In genomic region chr14:91116913-91117588, GRCh38 we compare ENCODE assay signal across 10 cellular contexts. TPM values are rescaled to one million over a fixed set of nuclear protein-coding genes. Genes with fewer than 3 reads are reported as not detected.
DNase-seq lines count a peak whose midpoint lies in the region; ATAC-seq lines count a peak whose summit lies in the region.
"Had no signal": no experiment of that assay in that cellular context is flagged by ENCODE, and none has a peak within 500 bp of the region (broad histone marks: within the 10 kb centered on the region; RNA-seq: fewer than 3 reads in every experiment).

No MANE protein-coding gene starts in this region.

- no peak overlapping the region for H4K8ac ChIP-seq in mesendoderm (ENCODE audit: low read depth, low read length)

- POLR2A ChIA-PET in activated CD4-positive, alpha-beta T cell treated with anti-CD3 and anti-CD28 coated beads for 36 hours (lab: Charles Lee), result no interaction called here

- intact Hi-C loops in activated CD4-positive, alpha-beta T cell treated with anti-CD3 and anti-CD28 coated beads for 36 hours (cut with DNase I, micrococcal nuclease), result loop anchor here in 1 of 2 experiments (5.0 kb wide), 1 partner anchor 210 kb away; no protein-coding TSS in a partner anchor
- intact Hi-C loops in activated T-helper 1 cell treated with anti-CD3 and anti-CD28 coated beads, Interleukin-12 subunit alpha, Interleukin-12 subunit beta, Interleukin-2, Interleukin-4 antibody, amounts not matched to agents 30 ng/mL and 10 ng/mL and 1 ng/mL, durations not matched to agents 14 hours and 24 hours and 36 hours (cut with micrococcal nuclease), result no loop called here

- H3K36me3 ChIP-seq in mesendoderm (ENCODE audit: control insufficient read depth, insufficient read depth, low read length) (no peaks in the 10 kb centered on the region), stomach smooth muscle (ENCODE audit: control insufficient read depth in 2 of 2, insufficient read depth in 2 of 2, low read length in 2 of 2) (peaks cover 8 to 10% of the 10 kb centered on the region in 2 donors)

- no peak overlapping the region for H3K4me3 ChIP-seq in mesendoderm (ENCODE audit: low read length)
- peak overlapping the region; percentile 3 to 24 for H3K4me3 ChIP-seq in stomach smooth muscle (ENCODE audit: low read length in 2 of 2)
- H3K4me3 ChIP-seq: body of pancreas had no signal

- H3K4me1 ChIP-seq in mesendoderm (ENCODE audit: control insufficient read depth, low read depth, low read length) (peaks cover 1% of the 10 kb centered on the region), stomach smooth muscle (ENCODE audit: control insufficient read depth, insufficient read depth, low read length) (peaks cover 42% of the 10 kb centered on the region)

- peak overlapping the region; percentile 99 for H3K4me3 Mint-ChIP-seq in activated CD4-positive, alpha-beta T cell treated with anti-CD3 and anti-CD28 coated beads for 36 hours
- H3K4me3 Mint-ChIP-seq in activated T-helper 1 cell treated with anti-CD3 and anti-CD28 coated beads, Interleukin-12 subunit alpha, Interleukin-12 subunit beta, Interleukin-2, Interleukin-4 antibody, amounts not matched to agents 30 ng/mL and 10 ng/mL and 1 ng/mL, durations not matched to agents 14 hours and 24 hours and 36 hours, result peak overlapping the region; percentile 95

- H3K27me3 ChIP-seq in mesendoderm (ENCODE audit: insufficient read depth, low read length, poor library complexity) (no peaks in the 10 kb centered on the region), stomach smooth muscle (ENCODE audit: control insufficient read depth in 1 of 2, insufficient read depth in 2 of 2, low read length in 2 of 2) (no peaks in the 10 kb centered on the region)
- H3K27me3 ChIP-seq: body of pancreas had no signal

- H3K27me3 Mint-ChIP-seq in activated CD4-positive, alpha-beta T cell treated with anti-CD3 and anti-CD28 coated beads for 36 hours, result no peaks in the 10 kb centered on the region
- H3K27me3 Mint-ChIP-seq in activated T-helper 1 cell treated with anti-CD3 and anti-CD28 coated beads, Interleukin-12 subunit alpha, Interleukin-12 subunit beta, Interleukin-2, Interleukin-4 antibody, amounts not matched to agents 30 ng/mL and 10 ng/mL and 1 ng/mL, durations not matched to agents 14 hours and 24 hours and 36 hours (ENCODE audit: insufficient read depth), result no peaks in the 10 kb centered on the region

- H3K79me1 ChIP-seq in mesendoderm (ENCODE audit: low read length), result no peaks in the 10 kb centered on the region

- H4K5ac ChIP-seq in mesendoderm (ENCODE audit: low read length), result no peak overlapping the region

- H3K9me3 Mint-ChIP-seq in activated CD4-positive, alpha-beta T cell treated with anti-CD3 and anti-CD28 coated beads for 36 hours (ENCODE audit: low read depth), result peaks cover 7% of the 10 kb centered on the region
- H3K9me3 Mint-ChIP-seq in activated T-helper 1 cell treated with anti-CD3 and anti-CD28 coated beads, Interleukin-12 subunit alpha, Interleukin-12 subunit beta, Interleukin-2, Interleukin-4 antibody, amounts not matched to agents 30 ng/mL and 10 ng/mL and 1 ng/mL, durations not matched to agents 14 hours and 24 hours and 36 hours, result peaks cover 8% of the 10 kb centered on the region

- H3K27ac Mint-ChIP-seq in activated CD4-positive, alpha-beta T cell treated with anti-CD3 and anti-CD28 coated beads for 36 hours, result peak overlapping the region; percentile 99
- peak overlapping the region; percentile 94 for H3K27ac Mint-ChIP-seq in activated T-helper 1 cell treated with anti-CD3 and anti-CD28 coated beads, Interleukin-12 subunit alpha, Interleukin-12 subunit beta, Interleukin-2, Interleukin-4 antibody, amounts not matched to agents 30 ng/mL and 10 ng/mL and 1 ng/mL, durations not matched to agents 14 hours and 24 hours and 36 hours

- no CpG with 5 or more reads among the region's 7 CpGs for WGBS in mesendoderm (ENCODE audit: extremely low coverage, insufficient coverage, low lambda C conversion rate)

- H2BK120ac ChIP-seq in mesendoderm (ENCODE audit: low read depth, low read length), result no peak overlapping the region

- no peak overlapping the region for H3K23ac ChIP-seq in mesendoderm (ENCODE audit: low read length)

- H3K27ac ChIP-seq in mesendoderm (ENCODE audit: low read depth, low read length), result no peak overlapping the region
- no peak overlapping the region for H3K27ac ChIP-seq in stomach smooth muscle (ENCODE audit: low read length)

- no peak overlapping the region for H2BK15ac ChIP-seq in mesendoderm (replicated peaks; ENCODE audit: low read depth)

- H3K9ac ChIP-seq in mesendoderm (ENCODE audit: low read length) (no peak overlapping the region), stomach smooth muscle (ENCODE audit: low read length in 2 of 2) (no peak overlapping the region)

- H2AK5ac ChIP-seq in mesendoderm (ENCODE audit: low read length), result no peak overlapping the region

- CTCF ChIA-PET in activated CD4-positive, alpha-beta T cell treated with anti-CD3 and anti-CD28 coated beads for 36 hours (lab: Charles Lee), result interaction anchor here (2.6 to 4.2 kb wide), 2 partner anchors 21 to 214 kb away, joined by 8 to 23 read pairs; no protein-coding TSS in a partner anchor

- peaks cover 47% of the 10 kb centered on the region for H3K36me3 Mint-ChIP-seq in activated CD4-positive, alpha-beta T cell treated with anti-CD3 and anti-CD28 coated beads for 36 hours (ENCODE audit: low read depth)
- H3K36me3 Mint-ChIP-seq in activated T-helper 1 cell treated with anti-CD3 and anti-CD28 coated beads, Interleukin-12 subunit alpha, Interleukin-12 subunit beta, Interleukin-2, Interleukin-4 antibody, amounts not matched to agents 30 ng/mL and 10 ng/mL and 1 ng/mL, durations not matched to agents 14 hours and 24 hours and 36 hours (ENCODE audit: low read depth), result peaks cover 46% of the 10 kb centered on the region

- no peak overlapping the region for H3K4me2 ChIP-seq in mesendoderm (ENCODE audit: low read length)

- H3K9me3 ChIP-seq in stomach smooth muscle (ENCODE audit: control insufficient read depth in 2 of 2, low read length in 2 of 2), result no peaks in the 10 kb centered on the region
- H3K9me3 ChIP-seq: body of pancreas had no signal

- no peak overlapping the region for H2BK5ac ChIP-seq in mesendoderm (ENCODE audit: low read length)

- ATAC-seq in activated CD4-positive, alpha-beta T cell treated with anti-CD3 and anti-CD28 coated beads for 36 hours, result no peak
- ATAC-seq in HG03565 (IDR thresholded peaks at IDR 0.05; ENCODE audit: unreplicated experiment) (no peak), GM18868 (IDR thresholded peaks at IDR 0.05; ENCODE audit: unreplicated experiment) (no peak)
- ATAC-seq: body of pancreas had no signal

- no peak overlapping the region for H3K4ac ChIP-seq in mesendoderm (ENCODE audit: low read depth, low read length)

- H3K79me2 ChIP-seq in mesendoderm (ENCODE audit: control insufficient read depth, insufficient read depth, low read length), result no peaks in the 10 kb centered on the region

- no peak overlapping the region for H3K56ac ChIP-seq in mesendoderm (ENCODE audit: low read length)

- H3K18ac ChIP-seq in mesendoderm (ENCODE audit: low read length), result no peak overlapping the region

- peaks cover 71% of the 10 kb centered on the region for H3K4me1 Mint-ChIP-seq in activated CD4-positive, alpha-beta T cell treated with anti-CD3 and anti-CD28 coated beads for 36 hours
- peaks cover 86% of the 10 kb centered on the region for H3K4me1 Mint-ChIP-seq in activated T-helper 1 cell treated with anti-CD3 and anti-CD28 coated beads, Interleukin-12 subunit alpha, Interleukin-12 subunit beta, Interleukin-2, Interleukin-4 antibody, amounts not matched to agents 30 ng/mL and 10 ng/mL and 1 ng/mL, durations not matched to agents 14 hours and 24 hours and 36 hours (ENCODE audit: low read depth)

- peak; percentile 56 for DNase-seq in activated CD4-positive, alpha-beta T cell treated with anti-CD3 and anti-CD28 coated beads for 36 hours
- DNase-seq in activated CD4-positive, alpha-beta T cell treated with anti-CD3 and anti-CD28 coated beads, Interleukin-2, amount 50 U/mL, for 1 hour, result no peak
- DNase-seq in activated T-helper 1 cell treated with anti-CD3 and anti-CD28 coated beads, Interleukin-12 subunit alpha, Interleukin-12 subunit beta, Interleukin-2, Interleukin-4 antibody, amounts not matched to agents 30 ng/mL and 10 ng/mL and 1 ng/mL, durations not matched to agents 14 hours and 24 hours and 36 hours (ENCODE audit: low spot score), result no peak
- DNase-seq in mesendoderm (peak; percentile 48), NCI-H226 (no peak)
- DNase-seq: body of pancreas, head of caudate nucleus had no signal

RNA-seq across cellular contexts. Expression of gene DGLUCY, which starts 3.2 kb away (rescaled TPM):
- total RNA-seq in activated CD4-positive, alpha-beta T cell treated with anti-CD3 and anti-CD28 coated beads for 36 hours, result 10 to 100 TPM; 46.3 to 55.2 TPM
- 28.2 and 28.6 TPM in 2 replicates for total RNA-seq in activated T-helper 1 cell treated with anti-CD3 and anti-CD28 coated beads, Interleukin-12 subunit alpha, Interleukin-12 subunit beta, Interleukin-2, Interleukin-4 antibody, amounts not matched to agents 30 ng/mL and 10 ng/mL and 1 ng/mL, durations not matched to agents 14 hours and 24 hours and 36 hours
- polyA plus RNA-seq in mesendoderm (2013, experiment 1 of 2), result 9.2 TPM
- 9.7 TPM for polyA plus RNA-seq in mesendoderm (2013, experiment 2 of 2)

RNA-seq across cellular contexts. Expression of gene RPS6KA5, which starts 56.6 kb away (rescaled TPM):
- total RNA-seq in activated CD4-positive, alpha-beta T cell treated with anti-CD3 and anti-CD28 coated beads for 36 hours, result 10 to 100 TPM; 11.9 to 13.8 TPM
- total RNA-seq in activated T-helper 1 cell treated with anti-CD3 and anti-CD28 coated beads, Interleukin-12 subunit alpha, Interleukin-12 subunit beta, Interleukin-2, Interleukin-4 antibody, amounts not matched to agents 30 ng/mL and 10 ng/mL and 1 ng/mL, durations not matched to agents 14 hours and 24 hours and 36 hours, result 16.6 and 16.7 TPM in 2 replicates
- polyA plus RNA-seq in mesendoderm (2013, experiment 1 of 2), result 1.4 TPM
- polyA plus RNA-seq in mesendoderm (2013, experiment 2 of 2), result 1.5 TPM

Comparison
In these comparisons a context has a peak if more than half of its experiments do, and no peak if none do; other contexts are left out.
1. DNase-seq: peak in activated CD4-positive, alpha-beta T cell treated with anti-CD3 and anti-CD28 coated beads for 36 hours (single experiment) and mesendoderm (single experiment); none in activated CD4-positive, alpha-beta T cell treated with anti-CD3 and anti-CD28 coated beads, Interleukin-2, amount 50 U/mL, for 1 hour (single experiment), activated T-helper 1 cell treated with anti-CD3 and anti-CD28 coated beads, Interleukin-12 subunit alpha, Interleukin-12 subunit beta, Interleukin-2, Interleukin-4 antibody, amounts not matched to agents 30 ng/mL and 10 ng/mL and 1 ng/mL, durations not matched to agents 14 hours and 24 hours and 36 hours (single experiment) and NCI-H226 (single experiment).